8 cellular contexts compared by ENCODE assay signal in genomic region chr12:89524201-89525001, GRCh38. TPM values are rescaled to one million over a fixed set of nuclear protein-coding genes. Genes with fewer than 3 reads are reported as not detected.
DNase-seq lines count a peak whose midpoint lies in the region; ATAC-seq lines count a peak whose summit lies in the region.

TSS of gene GALNT4 (minus strand) at chr12:89524796. CDS start at chr12:89524549, 247 bp downstream.

- H3K9ac ChIP-seq in endocrine pancreas (ENCODE audit: control insufficient read depth, insufficient read depth, low read length): peak within 1 kb of the TSS; percentile 97

- peaks cover 13% of the 10 kb centered on the region for H3K4me1 ChIP-seq in endocrine pancreas (ENCODE audit: control insufficient read depth, insufficient read depth, low read length)

- no peaks in the 10 kb centered on the region for H3K27me3 ChIP-seq in endocrine pancreas (ENCODE audit: control insufficient read depth, insufficient read depth, low read length)

- DNase-seq in C1 segment of cervical spinal cord (lab: John Stamatoyannopoulos, UW) (peak; percentile 15 to 86 (median 71)), NOMO-1 (lab: John Stamatoyannopoulos, UW; ENCODE audit: unreplicated experiment in 2 of 2) (peak; percentile 82 to 92), mesenteric fat pad (ENCODE audit: low spot score) (peak; percentile 95)
- peak; percentile 47 to 58 for DNase-seq in activated CD8-positive, alpha-beta memory T cell treated with anti-CD3 and anti-CD28 coated beads for 4 hours (ENCODE audit: low read depth in 2 of 2)
- peak; percentile 26 for DNase-seq in stimulated activated CD8-positive, alpha-beta memory T cell treated with anti-CD3 and anti-CD28 coated beads, Interleukin-15, amount 100 ng/mL, for 24 hours (ENCODE audit: low read depth)

- no peaks in the 10 kb centered on the region for H3K36me3 ChIP-seq in endocrine pancreas (ENCODE audit: control insufficient read depth, insufficient read depth, low read length)

- no peaks in the 10 kb centered on the region for H3K9me3 ChIP-seq in endocrine pancreas (ENCODE audit: control insufficient read depth, low read length)

- peak; percentile 68 for ATAC-seq in GM19043 (IDR thresholded peaks at IDR 0.05; ENCODE audit: low read depth, unreplicated experiment)
- peak; percentile 75 for ATAC-seq in HG03354 (IDR thresholded peaks at IDR 0.05; ENCODE audit: poor library complexity, severe bottlenecking, unreplicated experiment)

- peak within 1 kb of the TSS; percentile 79 for H3K4me3 ChIP-seq in endocrine pancreas (ENCODE audit: control insufficient read depth, insufficient read depth, low read length)

RNA-seq across cellular contexts. Expression of gene GALNT4, which starts in this region (rescaled TPM):
- total RNA-seq in mesenteric fat pad: 6.7 TPM

Comparison
In these comparisons a context has a peak if more than half of its experiments do, and no peak if none do; other contexts are left out.
1. Peak in every context shown above with its lines: DNase-seq, ATAC-seq and H3K4me3 ChIP-seq.
2. DNase-seq: peak in every context shown above with its lines; median percentile 95 in mesenteric fat pad; 87 in NOMO-1; 71 in C1 segment of cervical spinal cord; 52 in activated CD8-positive, alpha-beta memory T cell treated with anti-CD3 and anti-CD28 coated beads for 4 hours; 26 in stimulated activated CD8-positive, alpha-beta memory T cell treated with anti-CD3 and anti-CD28 coated beads, Interleukin-15, amount 100 ng/mL, for 24 hours.